In the genomic region with DNA sequence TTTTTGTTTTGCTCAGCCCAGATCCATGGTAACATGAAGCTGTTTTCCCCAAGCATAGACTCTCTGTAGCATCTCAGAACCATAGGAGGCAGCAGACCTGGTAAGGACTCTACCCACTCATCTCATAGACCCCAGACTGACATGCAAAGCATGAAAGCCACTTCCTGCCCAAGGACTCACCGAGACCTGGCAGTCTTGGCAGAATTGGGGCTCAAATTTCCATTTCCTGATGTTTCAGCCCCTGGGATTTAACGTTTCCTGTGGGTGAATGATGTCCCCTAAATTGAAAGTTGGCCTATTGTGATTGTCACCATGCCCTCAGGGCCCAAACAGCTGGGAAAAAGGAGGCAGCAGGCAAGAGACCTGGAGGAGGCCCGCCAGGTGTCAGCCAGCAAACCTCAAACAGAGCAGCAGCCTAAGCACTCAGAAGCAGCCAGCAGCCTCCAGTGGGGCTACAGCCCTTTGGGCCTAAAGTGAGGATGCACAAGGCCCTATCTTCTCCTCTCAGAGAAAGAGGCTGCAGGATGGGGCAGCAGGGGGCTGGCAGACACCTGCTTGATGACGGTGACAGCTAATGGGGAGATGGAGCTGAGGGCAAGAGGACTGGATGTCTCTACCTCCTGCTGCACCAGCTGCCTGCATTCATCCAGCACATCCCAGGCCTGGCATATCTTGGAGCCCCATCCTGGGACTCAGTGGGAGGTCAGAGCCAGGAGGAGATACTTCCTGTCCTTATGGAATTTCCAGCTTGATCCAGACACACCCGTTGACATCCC, we compare ENCODE assay signal across 10 cellular contexts. TPM values are rescaled to one million over a fixed set of nuclear protein-coding genes. Genes with fewer than 3 reads are reported as not detected.
A peak's percentile ranks its signal among the peaks of the same experiment; 100 is the strongest.
DNase-seq lines count a peak whose midpoint lies in the region; ATAC-seq and TF ChIP-seq lines count a peak whose summit lies in the region.
"Had no signal": no experiment of that assay in that cellular context is flagged by ENCODE, and none has a peak within 500 bp of the region (broad histone marks: within the 10 kb centered on the region; RNA-seq: fewer than 3 reads in every experiment).

No MANE protein-coding gene starts in this region.

- no peak for TF ChIP-seq POLR2A in heart left ventricle (IDR thresholded peaks at IDR 0.05)

- H3F3A ChIP-seq in GM23338 (replicated peaks; ENCODE audit: low read depth) = no peaks in the 10 kb centered on the region

- no peaks in the 10 kb centered on the region for H3K79me2 ChIP-seq in GM23338 (replicated peaks; ENCODE audit: insufficient read depth)

- H3K27me3 Mint-ChIP-seq in activated naive CD4-positive, alpha-beta T cell treated with anti-CD3 and anti-CD28 coated beads, Interleukin-2, amount 50 U/mL, for 24 hours = no peaks in the 10 kb centered on the region
- no peaks in the 10 kb centered on the region for H3K27me3 Mint-ChIP-seq in GM23338 (ENCODE audit: insufficient read depth, low read depth, poor library complexity)

- H3K36me3 ChIP-seq in GM23338 (ENCODE audit: insufficient read depth) (no peaks in the 10 kb centered on the region), lower lobe of right lung (no peaks in the 10 kb centered on the region), heart left ventricle (no peaks in the 10 kb centered on the region)

- H3K9me2 ChIP-seq in GM23338 (ENCODE audit: insufficient read depth) = no peaks in the 10 kb centered on the region

- H3K4me3 ChIP-seq in GM23338 (no peak overlapping the region), lower lobe of right lung (no peak overlapping the region), heart left ventricle (no peak overlapping the region)
- H3K4me3 ChIP-seq: dorsolateral prefrontal cortex had no signal

- ATAC-seq in HG02623 (IDR thresholded peaks at IDR 0.05; ENCODE audit: unreplicated experiment) (peak; percentile 94), GM23338 (no peak), lower lobe of right lung (no peak), heart left ventricle (no peak)
- peak; percentile 89 for ATAC-seq in stimulated activated naive CD8-positive, alpha-beta T cell treated with anti-CD3 and anti-CD28 coated beads, Interleukin-15, Interleukin-2, amounts not matched to agents 100 U/mL and 50 U/mL, for 24 hours

- no peaks in the 10 kb centered on the region for H3K27me3 ChIP-seq in GM23338 (ENCODE audit: insufficient read depth)
- peaks cover 18% of the 10 kb centered on the region for H3K27me3 ChIP-seq in lower lobe of right lung (ENCODE audit: low read depth)
- H3K27me3 ChIP-seq in heart left ventricle = peaks cover 0 to 44% (median 2%) of the 10 kb centered on the region in 9 donors

- no peak overlapping the region for H3K4me2 ChIP-seq in GM23338

- 68 to 73% (median 68%) methylated on average over 5 of the region's 5 CpGs for WGBS in heart left ventricle, 4 donors

- intact Hi-C loops in lower lobe of right lung (cut with DNase I) = no loop called here
- intact Hi-C loops in heart left ventricle (cut with DNase I) = no loop called here

- H3K4me1 ChIP-seq in GM23338 (ENCODE audit: insufficient read depth) = no peaks in the 10 kb centered on the region
- H3K4me1 ChIP-seq in lower lobe of right lung = no peaks in the 10 kb centered on the region
- H3K4me1 ChIP-seq in heart left ventricle = no peaks in the 10 kb centered on the region

- no peak for DNase-seq in activated naive CD4-positive, alpha-beta T cell (lab: John Stamatoyannopoulos, UW)
- DNase-seq in NCI-H526 (lab: John Stamatoyannopoulos, UW) (peak; percentile 58 to 67), GM23338 (ENCODE audit: low spot score) (no peak), lower lobe of right lung (no peak), heart left ventricle (no peak)
- peak; percentile 33 for DNase-seq in stimulated activated naive CD8-positive, alpha-beta T cell treated with anti-CD3 and anti-CD28 coated beads, Interleukin-15, Interleukin-2, amounts not matched to agents 100 U/mL and 50 U/mL, for 24 hours

- H4K20me1 ChIP-seq in GM23338 (replicated peaks; ENCODE audit: insufficient read depth) = no peaks in the 10 kb centered on the region

- no peak for TF ChIP-seq CTCF in GM23338 (conservative IDR thresholded peaks at IDR 0.05; ENCODE audit: low read depth in 2 of 2)
- TF ChIP-seq CTCF in lower lobe of right lung (IDR thresholded peaks at IDR 0.05) = no peak
- no peak for TF ChIP-seq CTCF in heart left ventricle (IDR thresholded peaks at IDR 0.05)

- H3K4me1 Mint-ChIP-seq in activated naive CD4-positive, alpha-beta T cell treated with anti-CD3 and anti-CD28 coated beads, Interleukin-2, amount 50 U/mL, for 24 hours = peaks cover 24% of the 10 kb centered on the region
- H3K4me1 Mint-ChIP-seq in GM23338 = peaks cover 9% of the 10 kb centered on the region

- H3K27ac ChIP-seq in GM23338 (ENCODE audit: low read depth) (no peak overlapping the region), lower lobe of right lung (no peak overlapping the region), heart left ventricle (no peak overlapping the region)
- H3K27ac ChIP-seq: dorsolateral prefrontal cortex had no signal

- H3K36me3 Mint-ChIP-seq in activated naive CD4-positive, alpha-beta T cell treated with anti-CD3 and anti-CD28 coated beads, Interleukin-2, amount 50 U/mL, for 24 hours = no peaks in the 10 kb centered on the region
- H3K36me3 Mint-ChIP-seq in GM23338 (ENCODE audit: low read depth) = no peaks in the 10 kb centered on the region

- H3K27ac Mint-ChIP-seq in activated naive CD4-positive, alpha-beta T cell treated with anti-CD3 and anti-CD28 coated beads, Interleukin-2, amount 50 U/mL, for 24 hours = peak overlapping the region; percentile 8
- H3K27ac Mint-ChIP-seq in GM23338 = no peak overlapping the region

- no peaks in the 10 kb centered on the region for H3K9me3 Mint-ChIP-seq in activated naive CD4-positive, alpha-beta T cell treated with anti-CD3 and anti-CD28 coated beads, Interleukin-2, amount 50 U/mL, for 24 hours
- no peaks in the 10 kb centered on the region for H3K9me3 Mint-ChIP-seq in GM23338

- no peak overlapping the region for H3K4me3 Mint-ChIP-seq in activated naive CD4-positive, alpha-beta T cell treated with anti-CD3 and anti-CD28 coated beads, Interleukin-2, amount 50 U/mL, for 24 hours
- no peak overlapping the region for H3K4me3 Mint-ChIP-seq in GM23338

- H3K9me3 ChIP-seq in lower lobe of right lung (no peaks in the 10 kb centered on the region), heart left ventricle (no peaks in the 10 kb centered on the region)

- H2AFZ ChIP-seq in GM23338 = no peak overlapping the region

RNA-seq across cellular contexts. Expression of a gene that starts 8.5 kb away (rescaled TPM):
- total RNA-seq in GM23338 (2014; rRNA removed; shearing (Covaris generic)) = not detected in 2 replicates
- polyA plus RNA-seq in GM23338 (2016; fragmentation: Nextera tagmentation; extraction: Ambion mirVana) (not detected in 2 replicates), heart left ventricle (not detected)
- total RNA-seq in lower lobe of right lung (not detected), heart left ventricle (not detected)
- total RNA-seq: dorsolateral prefrontal cortex, myocyte had no signal

RNA-seq across cellular contexts. Expression of a gene that starts 26.7 kb away (rescaled TPM):
- total RNA-seq in GM23338 (2014; rRNA removed; shearing (Covaris generic)) = not detected in 2 replicates
- not detected in 2 replicates for polyA plus RNA-seq in GM23338 (2016; fragmentation: Nextera tagmentation; extraction: Ambion mirVana)
- total RNA-seq in lower lobe of right lung = not detected
- not detected for total RNA-seq in heart left ventricle
- polyA plus RNA-seq in heart left ventricle = not detected
- total RNA-seq: myocyte had no signal

RNA-seq across cellular contexts. Expression of a gene that starts 37.6 kb away (rescaled TPM):
- not detected in 2 replicates for total RNA-seq in GM23338 (2014; rRNA removed; shearing (Covaris generic))
- not detected in 2 replicates for polyA plus RNA-seq in GM23338 (2016; fragmentation: Nextera tagmentation; extraction: Ambion mirVana)
- not detected for total RNA-seq in lower lobe of right lung
- total RNA-seq in heart left ventricle = not detected
- polyA plus RNA-seq in heart left ventricle = not detected
- total RNA-seq: myocyte had no signal

RNA-seq across cellular contexts. Expression of a gene that starts 47.4 kb away (rescaled TPM):
- total RNA-seq in GM23338 (2014; rRNA removed; shearing (Covaris generic)) = not detected in 2 replicates
- not detected in 2 replicates for polyA plus RNA-seq in GM23338 (2016; fragmentation: Nextera tagmentation; extraction: Ambion mirVana)
- total RNA-seq in lower lobe of right lung = not detected
- not detected for total RNA-seq in heart left ventricle
- not detected for polyA plus RNA-seq in heart left ventricle
- total RNA-seq: myocyte had no signal

Comparison
In these comparisons a context has a peak if more than half of its experiments do, and no peak if none do; other contexts are left out.
1. DNase-seq: peak in NCI-H526 (2 of 2) and stimulated activated naive CD8-positive, alpha-beta T cell treated with anti-CD3 and anti-CD28 coated beads, Interleukin-15, Interleukin-2, amounts not matched to agents 100 U/mL and 50 U/mL, for 24 hours (single experiment); none in activated naive CD4-positive, alpha-beta T cell (0 of 4), GM23338 (single experiment), lower lobe of right lung (single experiment) and heart left ventricle (0 of 5).
2. ATAC-seq: peak in HG02623 (single experiment) and stimulated activated naive CD8-positive, alpha-beta T cell treated with anti-CD3 and anti-CD28 coated beads, Interleukin-15, Interleukin-2, amounts not matched to agents 100 U/mL and 50 U/mL, for 24 hours (single experiment); none in GM23338 (single experiment), lower lobe of right lung (0 of 2) and heart left ventricle (0 of 4).